In genomic region chr22:19117111-19117512, GRCh38 we compare ENCODE assay signal across 1 cellular context.
TF ChIP-seq lines count a peak whose summit lies in the region.

No MANE protein-coding gene starts in this region.

TF ChIP-seq in H1, 55 proteins besides CTCF, POLR2A, EP300 and RAD21:
- TF ChIP-seq SAP30 (IDR thresholded peaks at IDR 0.05; ENCODE audit: insufficient read depth, insufficient replicate concordance, low read length) (no peak), POU5F1 (IDR thresholded peaks at IDR 0.05; ENCODE audit: low read depth, low read length) (no peak), NANOG (IDR thresholded peaks at IDR 0.05; ENCODE audit: insufficient read depth, low read depth, low read length, poor library complexity, severe bottlenecking) (no peak), JUND (IDR thresholded peaks at IDR 0.05; ENCODE audit: low read length) (no peak), JUN (IDR thresholded peaks at IDR 0.05; ENCODE audit: low read depth, low read length) (no peak), SIRT6 (IDR thresholded peaks at IDR 0.05; ENCODE audit: low read length) (no peak), TCF12 (IDR thresholded peaks at IDR 0.05; ENCODE audit: low read depth, low read length) (no peak), SIN3A (conservative IDR thresholded peaks at IDR 0.05 in 1 of 2, IDR thresholded peaks at IDR 0.05 in 1 of 2; ENCODE audit: low read depth in 1 of 2, low read length in 2 of 2) (no peak), PHF8 (conservative IDR thresholded peaks at IDR 0.05; ENCODE audit: low read depth, low read length) (no peak), KDM5A (IDR thresholded peaks at IDR 0.05; ENCODE audit: low read length) (no peak), MAX (IDR thresholded peaks at IDR 0.05) (no peak), CBX5 (IDR thresholded peaks at IDR 0.05; ENCODE audit: low read depth, low read length) (no peak), MAFK (IDR thresholded peaks at IDR 0.05; ENCODE audit: low read depth, low read length) (no peak), BACH1 (IDR thresholded peaks at IDR 0.05; ENCODE audit: low read length) (no peak), SIX5 (IDR thresholded peaks at IDR 0.05; ENCODE audit: low read depth, low read length) (no peak), RBBP5 (IDR thresholded peaks at IDR 0.05; ENCODE audit: borderline replicate concordance, low read depth, low read length) (no peak), SUZ12 (IDR thresholded peaks at IDR 0.05; ENCODE audit: low read length) (no peak), RXRA (IDR thresholded peaks at IDR 0.05; ENCODE audit: insufficient read depth, low read depth, low read length) (no peak), TAF1 (IDR thresholded peaks at IDR 0.05; ENCODE audit: low read depth, low read length) (no peak), HDAC6 (IDR thresholded peaks at IDR 0.05; ENCODE audit: low read depth, low read length) (no peak)
